ENCODE assay signal across 18 cellular contexts in the genomic region with DNA sequence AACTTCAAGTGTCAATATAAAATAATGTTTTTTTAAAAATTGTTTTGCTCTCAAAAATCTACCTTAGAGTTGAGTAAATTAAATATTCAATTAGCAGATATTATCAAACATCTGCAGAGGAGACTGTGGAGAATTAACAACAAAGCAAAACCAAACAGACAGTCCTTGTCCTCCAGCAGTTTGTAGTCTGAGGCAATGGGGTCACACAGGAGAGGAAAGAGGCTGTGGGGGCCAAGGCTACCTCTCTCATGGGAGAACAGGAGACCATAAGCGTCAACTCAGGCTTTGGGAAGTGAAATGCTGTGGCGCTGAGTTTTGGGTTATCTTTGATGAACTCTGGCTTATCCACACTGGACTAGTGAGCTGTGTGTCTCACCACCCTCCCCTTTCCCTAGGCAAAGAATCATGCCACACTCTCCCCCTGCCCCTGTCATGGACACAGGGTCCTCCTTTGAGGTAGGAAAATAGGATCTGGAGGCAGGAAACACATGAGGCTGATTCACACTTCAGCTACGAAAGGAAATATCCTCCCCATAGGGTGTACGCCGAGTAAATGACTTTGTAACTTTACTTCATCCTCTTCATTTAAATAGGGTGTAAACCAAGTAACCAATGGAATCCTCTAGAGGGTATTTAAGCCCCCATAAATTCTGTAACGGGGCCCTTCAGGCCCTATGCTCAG.
DNase-seq lines count a peak whose midpoint lies in the region; ATAC-seq and TF ChIP-seq lines count a peak whose summit lies in the region.
"Had no signal": no experiment of that assay in that cellular context is flagged by ENCODE, and none has a peak within 500 bp of the region (broad histone marks: within the 10 kb centered on the region; RNA-seq: fewer than 3 reads in every experiment).

No MANE protein-coding gene starts in this region.

- no peaks in the 10 kb centered on the region for H3F3A ChIP-seq in GM23338 (replicated peaks; ENCODE audit: low read depth)

- H3K36me3 Mint-ChIP-seq in GM23338 (ENCODE audit: low read depth): no peaks in the 10 kb centered on the region
- H3K36me3 Mint-ChIP-seq: CD8-positive, alpha-beta T cell had no signal

- H3K79me2 ChIP-seq in GM23338 (replicated peaks; ENCODE audit: insufficient read depth) (no peaks in the 10 kb centered on the region), OCI-LY3 (ENCODE audit: low read length) (no peaks in the 10 kb centered on the region)

- peak overlapping the region; percentile 20; the same call in 1 of the 2 replicates for H2AFZ ChIP-seq in GM23338
- H2AFZ ChIP-seq in OCI-LY3 (ENCODE audit: low read depth, low read length): no peak overlapping the region

- H3K27me3 ChIP-seq in GM23338 (ENCODE audit: insufficient read depth) (no peaks in the 10 kb centered on the region), OCI-LY3 (ENCODE audit: low read depth, low read length) (no peaks in the 10 kb centered on the region)
- H3K27me3 ChIP-seq: SJCRH30 had no signal

- H3K27me3 Mint-ChIP-seq in GM23338 (ENCODE audit: insufficient read depth, low read depth, poor library complexity): peaks cover 2% of the 10 kb centered on the region

- no peak for DNase-seq in GM23338 (ENCODE audit: low spot score)
- peak; percentile 67 for DNase-seq in dermis blood vessel endothelial cell
- peak; percentile 31 to 43 for DNase-seq in lung microvascular endothelial cell (ENCODE audit: low read depth in 2 of 2)
- DNase-seq in NCI-H187 (lab: John Stamatoyannopoulos, UW): no peak
- DNase-seq: C1 segment of cervical spinal cord; DMS153; NCI-H1048; NCI-H2029; NCI-H226; NCI-H510A treated with DMSO at 0.1 percent for 48 hours; NCI-H748 treated with DMSO at 0.1 percent for 48 hours; NK-92 treated with Interleukin-12 subunit alpha and Interleukin-12 subunit beta, amount 100 ng/mL, for 24 hours had no signal

- no peak overlapping the region for H3K9ac ChIP-seq in OCI-LY3 (ENCODE audit: low read length)

- H3K27ac Mint-ChIP-seq in GM23338: no peak overlapping the region
- H3K27ac Mint-ChIP-seq: CD8-positive, alpha-beta T cell had no signal

- peaks cover 11% of the 10 kb centered on the region for H3K4me1 Mint-ChIP-seq in GM23338

- H3K9me3 ChIP-seq in OCI-LY3 (ENCODE audit: insufficient read depth, low read length): no peaks in the 10 kb centered on the region
- H3K9me3 ChIP-seq: SJCRH30 had no signal

- no peaks in the 10 kb centered on the region for H3K36me3 ChIP-seq in GM23338 (ENCODE audit: insufficient read depth)
- H3K36me3 ChIP-seq in OCI-LY3 (replicated peaks; ENCODE audit: low read depth, low read length): no peaks in the 10 kb centered on the region
- H3K36me3 ChIP-seq: SJCRH30 had no signal

- H3K4me3 Mint-ChIP-seq in GM23338: no peak overlapping the region
- H3K4me3 Mint-ChIP-seq: CD8-positive, alpha-beta T cell had no signal

- no peaks in the 10 kb centered on the region for H3K9me2 ChIP-seq in GM23338 (ENCODE audit: insufficient read depth)

- H3K4me2 ChIP-seq in GM23338 (no peak overlapping the region), OCI-LY3 (ENCODE audit: low read length) (peak overlapping the region; percentile 58)

- TF ChIP-seq CTCF in GM23338 (conservative IDR thresholded peaks at IDR 0.05; ENCODE audit: low read depth in 2 of 2) (no peak), OCI-LY3 (IDR thresholded peaks at IDR 0.05; ENCODE audit: low read depth, low read length) (no peak)

- H3K4me3 ChIP-seq in GM23338 (no peak overlapping the region), OCI-LY3 (ENCODE audit: low read length) (peak overlapping the region; percentile 55; the same call in 1 of the 2 replicates)
- H3K4me3 ChIP-seq: SJCRH30 had no signal

- no peaks in the 10 kb centered on the region for H3K9me3 Mint-ChIP-seq in GM23338
- H3K9me3 Mint-ChIP-seq: CD8-positive, alpha-beta T cell had no signal

- no peak overlapping the region for H3K27ac ChIP-seq in GM23338 (ENCODE audit: low read depth)
- H3K27ac ChIP-seq in OCI-LY3 (ENCODE audit: low read length): no peak overlapping the region
- H3K27ac ChIP-seq: SJCRH30 had no signal

- H4K20me1 ChIP-seq in GM23338 (replicated peaks; ENCODE audit: insufficient read depth) (no peaks in the 10 kb centered on the region), OCI-LY3 (ENCODE audit: insufficient read depth, low read length) (no peaks in the 10 kb centered on the region)

- ATAC-seq in GM23338 (peak; percentile 23), GM18505 (IDR thresholded peaks at IDR 0.05; ENCODE audit: unreplicated experiment) (no peak), GM21717 (IDR thresholded peaks at IDR 0.05; ENCODE audit: unreplicated experiment) (no peak), GM21423 (IDR thresholded peaks at IDR 0.05; ENCODE audit: unreplicated experiment) (no peak)
- ATAC-seq: CD8-positive, alpha-beta T cell had no signal

- H3K4me1 ChIP-seq in GM23338 (ENCODE audit: insufficient read depth): no peaks in the 10 kb centered on the region; the same call in 1 of the 2 replicates
- H3K4me1 ChIP-seq in OCI-LY3 (ENCODE audit: low read length): peaks cover 3% of the 10 kb centered on the region; the same call in 1 of the 2 replicates
- H3K4me1 ChIP-seq: SJCRH30 had no signal

- TF ChIP-seq POLR2A in GM18505 (IDR thresholded peaks at IDR 0.05; ENCODE audit: borderline replicate concordance, extremely low read depth, insufficient read depth, insufficient read length): no peak

TF ChIP-seq in GM23338, 12 proteins besides CTCF, POLR2A, EP300 and RAD21:
- no peak for TF ChIP-seq EZH2 (IDR thresholded peaks at IDR 0.05; ENCODE audit: low read depth, unreplicated experiment)
- TF ChIP-seq EZH2phosphoT487 (IDR thresholded peaks at IDR 0.05; ENCODE audit: unreplicated experiment): no peak

Comparison
In these comparisons a context has a peak if more than half of its experiments do, and no peak if none do; other contexts are left out.
1. DNase-seq: peak in dermis blood vessel endothelial cell (single experiment) and lung microvascular endothelial cell (2 of 2); none in GM23338 (single experiment) and NCI-H187 (0 of 2).